In genomic region chr5:157172408-157172807, GRCh38 we compare ENCODE assay signal across 8 cellular contexts. TPM values are rescaled to one million over a fixed set of nuclear protein-coding genes. Genes with fewer than 3 reads are reported as not detected.
DNase-seq lines count a peak whose midpoint lies in the region; ATAC-seq and TF ChIP-seq lines count a peak whose summit lies in the region.
"Had no signal": no experiment of that assay in that cellular context is flagged by ENCODE, and none has a peak within 500 bp of the region (broad histone marks: within the 10 kb centered on the region; RNA-seq: fewer than 3 reads in every experiment).

No MANE protein-coding gene starts in this region.

- H3K27me3 ChIP-seq in psoas muscle (ENCODE audit: insufficient read depth in 3 of 3, low read length in 2 of 3): no peaks in the 10 kb centered on the region

- peak; percentile 84 for DNase-seq in activated T-helper 1 cell treated with anti-CD3 and anti-CD28 coated beads, Interleukin-12 subunit alpha, Interleukin-12 subunit beta, Interleukin-2, Interleukin-4 antibody, amounts not matched to agents 30 ng/mL and 10 ng/mL and 1 ng/mL, durations not matched to agents 14 hours and 24 hours and 36 hours (ENCODE audit: low spot score)
- peak; percentile 75 to 87 (median 83) for DNase-seq in stimulated activated CD4-positive, alpha-beta T cell treated with anti-CD3 and anti-CD28 coated beads, TNF-alpha, amount 100 ng/mL, for 48 hours (ENCODE audit: low read depth in 3 of 3)
- DNase-seq in type B pancreatic cell (ENCODE audit: extremely low spot score, unreplicated experiment): no peak
- no peak for DNase-seq in NCI-H69 (lab: John Stamatoyannopoulos, UW)
- DNase-seq in psoas muscle: no peak

- H3K27ac Mint-ChIP-seq in IgD-negative memory B cell (peak overlapping the region in 2 of 3 donors; percentile 41 to 54), type B pancreatic cell (no peak overlapping the region)
- peak overlapping the region; percentile 91 for H3K27ac Mint-ChIP-seq in activated T-helper 1 cell treated with anti-CD3 and anti-CD28 coated beads, Interleukin-12 subunit alpha, Interleukin-12 subunit beta, Interleukin-2, Interleukin-4 antibody, amounts not matched to agents 30 ng/mL and 10 ng/mL and 1 ng/mL, durations not matched to agents 14 hours and 24 hours and 36 hours

- H3K9me3 Mint-ChIP-seq in IgD-negative memory B cell (no peaks in the 10 kb centered on the region), type B pancreatic cell (no peaks in the 10 kb centered on the region)
- peaks cover 21% of the 10 kb centered on the region for H3K9me3 Mint-ChIP-seq in activated T-helper 1 cell treated with anti-CD3 and anti-CD28 coated beads, Interleukin-12 subunit alpha, Interleukin-12 subunit beta, Interleukin-2, Interleukin-4 antibody, amounts not matched to agents 30 ng/mL and 10 ng/mL and 1 ng/mL, durations not matched to agents 14 hours and 24 hours and 36 hours

- H3K4me1 Mint-ChIP-seq in IgD-negative memory B cell: peaks cover 15 to 21% (median 17%) of the 10 kb centered on the region in 3 donors
- H3K4me1 Mint-ChIP-seq in activated T-helper 1 cell treated with anti-CD3 and anti-CD28 coated beads, Interleukin-12 subunit alpha, Interleukin-12 subunit beta, Interleukin-2, Interleukin-4 antibody, amounts not matched to agents 30 ng/mL and 10 ng/mL and 1 ng/mL, durations not matched to agents 14 hours and 24 hours and 36 hours (ENCODE audit: low read depth): peaks cover 78% of the 10 kb centered on the region
- H3K4me1 Mint-ChIP-seq in type B pancreatic cell (ENCODE audit: unreplicated experiment): no peaks in the 10 kb centered on the region

- no peaks in the 10 kb centered on the region for H3K36me3 Mint-ChIP-seq in IgD-negative memory B cell
- peaks cover 8% of the 10 kb centered on the region for H3K36me3 Mint-ChIP-seq in activated T-helper 1 cell treated with anti-CD3 and anti-CD28 coated beads, Interleukin-12 subunit alpha, Interleukin-12 subunit beta, Interleukin-2, Interleukin-4 antibody, amounts not matched to agents 30 ng/mL and 10 ng/mL and 1 ng/mL, durations not matched to agents 14 hours and 24 hours and 36 hours (ENCODE audit: low read depth)
- H3K36me3 Mint-ChIP-seq in type B pancreatic cell: no peaks in the 10 kb centered on the region

- H3K4me3 ChIP-seq in psoas muscle: no peak overlapping the region

- no peaks in the 10 kb centered on the region for H3K4me1 ChIP-seq in psoas muscle

- ATAC-seq in GM21367 (IDR thresholded peaks at IDR 0.05; ENCODE audit: unreplicated experiment) (peak; percentile 98), psoas muscle (no peak)

- H3K9me3 ChIP-seq in psoas muscle: no peaks in the 10 kb centered on the region

- H3K27me3 Mint-ChIP-seq in IgD-negative memory B cell (no peaks in the 10 kb centered on the region), type B pancreatic cell (peaks cover 4% of the 10 kb centered on the region)
- no peaks in the 10 kb centered on the region for H3K27me3 Mint-ChIP-seq in activated T-helper 1 cell treated with anti-CD3 and anti-CD28 coated beads, Interleukin-12 subunit alpha, Interleukin-12 subunit beta, Interleukin-2, Interleukin-4 antibody, amounts not matched to agents 30 ng/mL and 10 ng/mL and 1 ng/mL, durations not matched to agents 14 hours and 24 hours and 36 hours (ENCODE audit: insufficient read depth)

- H3K27ac ChIP-seq in psoas muscle: no peak overlapping the region

- WGBS in psoas muscle, 3 donors: 57 to 77% (median 62%) methylated on average over 2 of the region's 2 CpGs

- H3K36me3 ChIP-seq in psoas muscle (ENCODE audit: insufficient read depth in 1 of 2, low read depth in 1 of 2): no peaks in the 10 kb centered on the region

- H3K4me3 Mint-ChIP-seq in IgD-negative memory B cell: peak overlapping the region in 3 of 4 donors; percentile 18 to 88 (median 84)
- H3K4me3 Mint-ChIP-seq in activated T-helper 1 cell treated with anti-CD3 and anti-CD28 coated beads, Interleukin-12 subunit alpha, Interleukin-12 subunit beta, Interleukin-2, Interleukin-4 antibody, amounts not matched to agents 30 ng/mL and 10 ng/mL and 1 ng/mL, durations not matched to agents 14 hours and 24 hours and 36 hours: peak overlapping the region; percentile 68
- no peak overlapping the region for H3K4me3 Mint-ChIP-seq in type B pancreatic cell

- intact Hi-C loops in activated T-helper 1 cell treated with anti-CD3 and anti-CD28 coated beads, Interleukin-12 subunit alpha, Interleukin-12 subunit beta, Interleukin-2, Interleukin-4 antibody, amounts not matched to agents 30 ng/mL and 10 ng/mL and 1 ng/mL, durations not matched to agents 14 hours and 24 hours and 36 hours (cut with micrococcal nuclease): loop anchor here (1.0 to 10.0 kb wide), 11 partner anchors 8 to 770 kb away; partner anchors contain the start of genes HAVCR2, ITK and NIPAL4
- intact Hi-C loops in psoas muscle (cut with DNase I): no loop called here

- TF ChIP-seq CTCF in type B pancreatic cell (conservative IDR thresholded peaks at IDR 0.05) (no peak), psoas muscle (IDR thresholded peaks at IDR 0.05) (no peak)

RNA-seq across cellular contexts. Expression of gene GARIN3, which starts 6.3 kb away (rescaled TPM):
- not detected for polyA plus RNA-seq in IgD-negative memory B cell
- 0.27 and 0.31 TPM in 2 replicates for total RNA-seq in activated T-helper 1 cell treated with anti-CD3 and anti-CD28 coated beads, Interleukin-12 subunit alpha, Interleukin-12 subunit beta, Interleukin-2, Interleukin-4 antibody, amounts not matched to agents 30 ng/mL and 10 ng/mL and 1 ng/mL, durations not matched to agents 14 hours and 24 hours and 36 hours
- not detected in 2 replicates for total RNA-seq in type B pancreatic cell (ENCODE audit: low replicate concordance)
- total RNA-seq in psoas muscle: not detected
- not detected for polyA plus RNA-seq in psoas muscle
- total RNA-seq: T-helper 1 cell treated with Interleukin-12 subunit alpha and Interleukin-12 subunit beta and Interleukin-4 antibody, amounts not matched to agents 30 ng/mL and 1 ng/mL, for 36 hours had no signal

RNA-seq across cellular contexts. Expression of gene ITK, which starts 8.2 kb away (rescaled TPM):
- polyA plus RNA-seq in IgD-negative memory B cell (5.6 TPM), psoas muscle (under 1 TPM; 0.04 to 0.18 (median 0.05) TPM)
- 251 and 259 TPM in 2 replicates for total RNA-seq in activated T-helper 1 cell treated with anti-CD3 and anti-CD28 coated beads, Interleukin-12 subunit alpha, Interleukin-12 subunit beta, Interleukin-2, Interleukin-4 antibody, amounts not matched to agents 30 ng/mL and 10 ng/mL and 1 ng/mL, durations not matched to agents 14 hours and 24 hours and 36 hours
- total RNA-seq in type B pancreatic cell (ENCODE audit: low replicate concordance) (not detected in 2 replicates), psoas muscle (1 to 10 TPM in 1 of 4 donors, under 1 TPM in 3; 0.28 to 1.0 (median 0.33) TPM)

RNA-seq across cellular contexts. Expression of gene MED7, which starts 29.7 kb away (rescaled TPM):
- polyA plus RNA-seq in IgD-negative memory B cell (18.6 TPM), psoas muscle (10 to 100 TPM; 12.9 to 17.5 (median 16.5) TPM)
- 15.0 and 15.5 TPM in 2 replicates for total RNA-seq in activated T-helper 1 cell treated with anti-CD3 and anti-CD28 coated beads, Interleukin-12 subunit alpha, Interleukin-12 subunit beta, Interleukin-2, Interleukin-4 antibody, amounts not matched to agents 30 ng/mL and 10 ng/mL and 1 ng/mL, durations not matched to agents 14 hours and 24 hours and 36 hours
- total RNA-seq in type B pancreatic cell (ENCODE audit: low replicate concordance) (11.4 and 11.9 TPM in 2 replicates), psoas muscle (10 to 100 TPM; 10.6 to 11.8 (median 11.3) TPM)

Comparison
In these comparisons a context has a peak if more than half of its experiments do, and no peak if none do; other contexts are left out.
1. DNase-seq: peak in activated T-helper 1 cell treated with anti-CD3 and anti-CD28 coated beads, Interleukin-12 subunit alpha, Interleukin-12 subunit beta, Interleukin-2, Interleukin-4 antibody, amounts not matched to agents 30 ng/mL and 10 ng/mL and 1 ng/mL, durations not matched to agents 14 hours and 24 hours and 36 hours (single experiment) and stimulated activated CD4-positive, alpha-beta T cell treated with anti-CD3 and anti-CD28 coated beads, TNF-alpha, amount 100 ng/mL, for 48 hours (3 of 3); none in type B pancreatic cell (single experiment), NCI-H69 (single experiment) and psoas muscle (0 of 2).
2. RNA of gene ITK, which starts 8.2 kb away (total RNA-seq): 251 to 259 TPM in activated T-helper 1 cell treated with anti-CD3 and anti-CD28 coated beads, Interleukin-12 subunit alpha, Interleukin-12 subunit beta, Interleukin-2, Interleukin-4 antibody, amounts not matched to agents 30 ng/mL and 10 ng/mL and 1 ng/mL, durations not matched to agents 14 hours and 24 hours and 36 hours; 0.28 to 1.0 TPM in psoas muscle and not detected in type B pancreatic cell; every median in the first group is over 100 times any median in the second.